ENCODE assay signal across 35 cellular contexts in the genomic region with DNA sequence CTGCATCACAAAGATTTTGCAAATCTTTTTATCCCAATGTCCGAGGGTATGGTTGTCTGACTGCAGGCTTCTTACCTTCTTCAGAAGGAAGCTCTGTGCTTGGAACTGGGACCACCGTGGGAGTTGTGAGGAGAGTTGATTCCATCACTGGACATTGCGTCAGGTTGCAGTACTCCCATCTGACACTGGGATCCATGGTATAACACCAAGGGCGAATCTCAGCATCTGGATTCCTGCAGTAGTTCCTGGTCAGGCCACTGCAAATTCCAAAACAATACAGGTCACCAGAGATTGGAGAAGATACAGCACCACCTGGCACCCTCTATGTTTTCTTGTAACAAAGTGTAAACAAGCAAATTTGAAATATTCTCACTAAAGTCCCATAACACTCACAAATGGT.
"Had no signal": no experiment of that assay in that cellular context is flagged by ENCODE, and none has a peak within 500 bp of the region (broad histone marks: within the 10 kb centered on the region; RNA-seq: fewer than 3 reads in every experiment).

No MANE protein-coding gene starts in this region.

- DNase-seq: Karpas-422, Kasumi-1, MG63, MM.1S, MV-4-11, NCI-H1048, NCI-H1092, NCI-H1092 treated with DMSO at 0.1 percent for 48 hours, NCI-H1105, NCI-H1105 treated with DMSO at 0.1 percent for 48 hours, NCI-H1417, NCI-H1417 treated with DMSO at 0.1 percent for 48 hours, NCI-H1436, NCI-H146, NCI-H1694, NCI-H1694 treated with DMSO at 0.1 percent for 48 hours, NCI-H187, NCI-H187 treated with DMSO at 0.1 percent for 48 hours, NCI-H1930, NCI-H2029, NCI-H2029 treated with DMSO at 0.1 percent for 48 hours, NCI-H2081, NCI-H2081 treated with DMSO at 0.1 percent for 48 hours, NCI-H2107, NCI-H2171, NCI-H2171 treated with DMSO at 0.1 percent for 48 hours, NCI-H2227 treated with DMSO at 0.1 percent for 48 hours, NCI-H226, NCI-H345, NCI-H446, NCI-H446 treated with DMSO at 0.1 percent for 48 hours, NCI-H510A, NCI-H510A treated with DMSO at 0.1 percent for 48 hours, NCI-H524, NCI-H524 treated with DMSO at 0.1 percent for 48 hours had no signal

- H3K27me3 ChIP-seq: MG63 had no signal

- H3K4me3 ChIP-seq: MG63 had no signal

- H3K36me3 ChIP-seq: MG63 had no signal

- H3K9me3 ChIP-seq: MG63 had no signal
